22 cellular contexts compared by ENCODE assay signal in the genomic region with DNA sequence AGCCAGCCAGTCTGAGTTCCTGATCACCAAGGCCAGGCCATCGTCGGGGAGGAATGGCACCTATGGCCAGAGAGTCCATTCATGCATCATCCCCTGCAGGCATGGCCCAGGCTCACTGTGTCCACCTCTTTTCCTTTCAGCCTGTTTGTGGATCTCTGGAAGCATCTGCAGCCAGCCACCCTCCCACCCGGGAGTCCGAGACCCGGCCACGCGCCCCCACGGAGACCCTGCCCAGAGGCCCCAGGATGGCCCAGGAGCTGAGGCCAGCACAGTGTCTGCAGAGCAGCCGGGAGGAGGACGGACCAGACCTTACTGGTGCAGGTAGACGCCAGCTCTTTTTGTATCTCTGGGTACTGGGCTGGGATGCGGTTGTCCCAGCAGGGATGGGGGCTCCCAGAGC.
"Had no signal": no experiment of that assay in that cellular context is flagged by ENCODE, and none has a peak within 500 bp of the region (broad histone marks: within the 10 kb centered on the region; RNA-seq: fewer than 3 reads in every experiment).

No MANE protein-coding gene starts in this region.

- H3K27ac ChIP-seq: dorsolateral prefrontal cortex, lower lobe of right lung, parathyroid adenoma, testis, tibial artery, vagina had no signal

- H3K36me3 Mint-ChIP-seq: immature natural killer cell; natural killer cell treated with Interleukin-12 subunit alpha and Interleukin-12 subunit beta and Interleukin-15 and Interleukin-18, amount 100 ng/mL, for 72 hours; stimulated activated memory B cell treated with anti-CD40 and anti-IgM and Interleukin-4, amounts not matched to agents 10 μg/mL and 1 μg/mL and 100 μg/mL, for 72 hours had no signal

- H3K27me3 ChIP-seq: dorsolateral prefrontal cortex, testis, tibial artery, vagina had no signal

- H2AFZ ChIP-seq: parathyroid adenoma had no signal

- ATAC-seq: left ventricle myocardium superior; lower lobe of right lung; mucosa of descending colon; natural killer cell treated with Interleukin-12 subunit alpha and Interleukin-12 subunit beta and Interleukin-15 and Interleukin-18, amount 100 ng/mL, for 72 hours; sciatic nerve; stimulated activated memory B cell treated with anti-CD40 and anti-IgM and Interleukin-4, amounts not matched to agents 10 μg/mL and 1 μg/mL and 100 μg/mL, for 72 hours; stimulated activated naive CD8-positive, alpha-beta T cell treated with anti-CD3 and anti-CD28 coated beads, Interleukin-15, Interleukin-2, amounts not matched to agents 100 U/mL and 50 U/mL, for 24 hours had no signal

- DNase-seq: dorsolateral prefrontal cortex; effector CD4-positive, alpha-beta T cell; hypothalamus; immature natural killer cell; islet precursor cell; kidney glomerular epithelial cell; left ventricle myocardium superior; lower lobe of right lung; mucosa of descending colon; naive B cell; stimulated activated CD4-positive, alpha-beta T cell treated with anti-CD3 and anti-CD28 coated beads, Interleukin-4, amount 100 ng/mL, for 4 hours; stimulated activated naive CD8-positive, alpha-beta T cell treated with anti-CD3 and anti-CD28 coated beads, Interleukin-15, Interleukin-2, amounts not matched to agents 100 U/mL and 50 U/mL, for 24 hours; substantia nigra; testis; tibial artery had no signal

- H3K9ac ChIP-seq: parathyroid adenoma had no signal

- H3K4me1 ChIP-seq: parathyroid adenoma had no signal

- H3K4me3 ChIP-seq: dorsolateral prefrontal cortex, lower lobe of right lung, mucosa of descending colon, testis, tibial artery, vagina had no signal

- H3K27me3 Mint-ChIP-seq: progenitor cell of endocrine pancreas had no signal

- H3K27ac Mint-ChIP-seq: immature natural killer cell; naive B cell; natural killer cell treated with Interleukin-12 subunit alpha and Interleukin-12 subunit beta and Interleukin-15 and Interleukin-18, amount 100 ng/mL, for 72 hours; progenitor cell of endocrine pancreas; stimulated activated memory B cell treated with anti-CD40 and anti-IgM and Interleukin-4, amounts not matched to agents 10 μg/mL and 1 μg/mL and 100 μg/mL, for 72 hours had no signal

- H3K9me3 ChIP-seq: lower lobe of right lung, mucosa of descending colon, testis, tibial artery, vagina had no signal

- H3K4me1 Mint-ChIP-seq: immature natural killer cell; stimulated activated memory B cell treated with anti-CD40 and anti-IgM and Interleukin-4, amounts not matched to agents 10 μg/mL and 1 μg/mL and 100 μg/mL, for 72 hours had no signal

- H3K36me3 ChIP-seq: lower lobe of right lung, tibial artery, vagina had no signal

- H3K4me3 Mint-ChIP-seq: immature natural killer cell; naive B cell; natural killer cell treated with Interleukin-12 subunit alpha and Interleukin-12 subunit beta and Interleukin-15 and Interleukin-18, amount 100 ng/mL, for 72 hours; neural crest cell; stimulated activated memory B cell treated with anti-CD40 and anti-IgM and Interleukin-4, amounts not matched to agents 10 μg/mL and 1 μg/mL and 100 μg/mL, for 72 hours had no signal

- H3K9me3 Mint-ChIP-seq: immature natural killer cell; natural killer cell treated with Interleukin-12 subunit alpha and Interleukin-12 subunit beta and Interleukin-15 and Interleukin-18, amount 100 ng/mL, for 72 hours; neural crest cell had no signal
